34 cellular contexts compared by ENCODE assay signal in genomic region chr1:89786628-89787214, GRCh38.
"Had no signal": no experiment of that assay in that cellular context is flagged by ENCODE, and none has a peak within 500 bp of the region (broad histone marks: within the 10 kb centered on the region; RNA-seq: fewer than 3 reads in every experiment).

No MANE protein-coding gene starts in this region.

- H3K4me3 Mint-ChIP-seq: activated CD4-positive, alpha-beta T cell treated with anti-CD3 and anti-CD28 coated beads, Interleukin-2, amount 10 ng/mL, durations not matched to agents 24 days and 14 days; activated CD8-positive, alpha-beta T cell treated with anti-CD3 and anti-CD28 coated beads, Interleukin-2, amount 10 ng/mL, durations not matched to agents 7 days and 5 days; activated naive CD8-positive, alpha-beta T cell treated with anti-CD3 and anti-CD28 coated beads for 36 hours; activated T-helper 17 cell treated with anti-CD3 and anti-CD28 coated beads, Interleukin-2, amount 50 U/mL, for 72 hours; T-helper 2 cell treated with Interferon-gamma antibody and Interleukin-4, amounts not matched to agents 5 μg/mL and 100 μg/mL, for 36 hours had no signal

- H3K27ac ChIP-seq: brain microvascular endothelial cell, colonic mucosa, SJCRH30, SK-N-MC had no signal

- ATAC-seq: activated CD8-positive, alpha-beta T cell treated with anti-CD3 and anti-CD28 coated beads, Interleukin-2, amount 10 ng/mL, durations not matched to agents 7 days and 5 days; activated T-helper 17 cell treated with anti-CD3 and anti-CD28 coated beads, Interleukin-2, amount 50 U/mL, for 72 hours had no signal

- H3K27me3 Mint-ChIP-seq: activated CD4-positive, alpha-beta T cell treated with anti-CD3 and anti-CD28 coated beads, Interleukin-2, amount 10 ng/mL, durations not matched to agents 24 days and 14 days; activated naive CD8-positive, alpha-beta T cell treated with anti-CD3 and anti-CD28 coated beads for 36 hours; activated T-helper 17 cell treated with anti-CD3 and anti-CD28 coated beads, Interleukin-2, amount 50 U/mL, for 72 hours had no signal

- H3K9me3 Mint-ChIP-seq: activated CD4-positive, alpha-beta T cell treated with anti-CD3 and anti-CD28 coated beads, Interleukin-2, amount 10 ng/mL, durations not matched to agents 24 days and 14 days; activated naive CD8-positive, alpha-beta T cell treated with anti-CD3 and anti-CD28 coated beads for 36 hours; activated T-helper 17 cell treated with anti-CD3 and anti-CD28 coated beads, Interleukin-2, amount 50 U/mL, for 72 hours; T-helper 2 cell treated with Interferon-gamma antibody and Interleukin-4, amounts not matched to agents 5 μg/mL and 100 μg/mL, for 36 hours had no signal

- H3K4me3 ChIP-seq: colonic mucosa, SJCRH30, SK-N-MC had no signal

- DNase-seq: activated CD4-positive, alpha-beta T cell treated with anti-CD3 and anti-CD28 coated beads, Interleukin-2, amount 10 ng/mL, durations not matched to agents 24 days and 14 days; activated CD4-positive, alpha-beta T cell treated with anti-CD3 and anti-CD28 coated beads, Interleukin-2, amount 50 U/mL, for 48 hours; activated CD8-positive, alpha-beta T cell treated with anti-CD3 and anti-CD28 coated beads, Interleukin-2, amount 10 ng/mL, durations not matched to agents 7 days and 5 days; activated effector memory CD4-positive, alpha-beta T cell treated with anti-CD3 and anti-CD28 coated beads, Interleukin-2, amount 50 U/mL, for 16 hours; activated naive CD4-positive, alpha-beta T cell; activated naive CD4-positive, alpha-beta T cell treated with anti-CD3 and anti-CD28 coated beads, Interleukin-2, amount 50 U/mL, for 16 hours; activated naive CD8-positive, alpha-beta T cell treated with anti-CD3 and anti-CD28 coated beads for 36 hours; activated T-cell treated with anti-CD3 and anti-CD28 coated beads for 4 hours; activated T-cell treated with anti-CD3 and anti-CD28 coated beads, Interleukin-2, amount 50 U/mL, for 48 hours; amniotic stem cell; aorta; brain microvascular endothelial cell; central memory CD4-positive, alpha-beta T cell; colonic mucosa; Karpas-422; KBM-7; MM.1S; MV-4-11; NCI-H1092; NCI-H1417; NCI-H146; NCI-H187; NCI-H2029 treated with DMSO at 0.1 percent for 48 hours; NCI-H2107; NCI-H2171; NCI-H510A; NCI-H526; NCI-H748 treated with DMSO at 0.1 percent for 48 hours; NK-92 treated with Interleukin-12 subunit alpha and Interleukin-12 subunit beta, amount 100 ng/mL, for 24 hours; SHP77; SJCRH30 had no signal

- H3K4me1 ChIP-seq: colonic mucosa, SJCRH30 had no signal

- H3K27ac Mint-ChIP-seq: activated CD4-positive, alpha-beta T cell treated with anti-CD3 and anti-CD28 coated beads, Interleukin-2, amount 10 ng/mL, durations not matched to agents 24 days and 14 days; activated CD8-positive, alpha-beta T cell treated with anti-CD3 and anti-CD28 coated beads, Interleukin-2, amount 10 ng/mL, durations not matched to agents 7 days and 5 days; activated naive CD8-positive, alpha-beta T cell treated with anti-CD3 and anti-CD28 coated beads for 36 hours; activated T-helper 17 cell treated with anti-CD3 and anti-CD28 coated beads, Interleukin-2, amount 50 U/mL, for 72 hours; T-helper 2 cell treated with Interferon-gamma antibody and Interleukin-4, amounts not matched to agents 5 μg/mL and 100 μg/mL, for 36 hours had no signal

- H3K27me3 ChIP-seq: brain microvascular endothelial cell, colonic mucosa, SJCRH30 had no signal

- H3K36me3 Mint-ChIP-seq: activated naive CD8-positive, alpha-beta T cell treated with anti-CD3 and anti-CD28 coated beads for 36 hours had no signal

- H3K9me3 ChIP-seq: colonic mucosa, SJCRH30 had no signal

- H3K36me3 ChIP-seq: brain microvascular endothelial cell, colonic mucosa, SJCRH30 had no signal
